Comparison of ENCODE assay signal across 1 cellular context in the genomic region with DNA sequence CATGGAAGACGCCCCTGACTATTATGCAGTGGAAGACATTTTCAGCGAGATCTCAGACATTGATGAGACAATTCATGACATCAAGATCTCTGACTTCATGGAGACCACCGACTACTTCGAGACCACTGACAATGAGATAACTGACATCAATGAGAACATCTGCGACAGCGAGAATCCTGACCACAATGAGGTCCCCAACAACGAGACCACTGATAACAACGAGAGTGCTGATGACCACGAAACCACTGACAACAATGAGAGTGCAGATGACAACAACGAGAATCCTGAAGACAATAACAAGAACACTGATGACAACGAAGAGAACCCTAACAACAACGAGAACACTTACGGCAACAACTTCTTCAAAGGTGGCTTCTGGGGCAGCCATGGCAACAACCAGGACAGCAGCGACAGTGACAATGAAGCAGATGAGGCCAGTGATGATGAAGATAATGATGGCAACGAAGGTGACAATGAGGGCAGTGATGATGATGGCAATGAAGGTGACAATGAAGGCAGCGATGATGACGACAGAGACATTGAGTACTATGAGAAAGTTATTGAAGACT.
TF ChIP-seq lines count a peak whose summit lies in the region.

No MANE protein-coding gene starts in this region.

TF ChIP-seq in SK-N-SH treated with all-trans-retinoic acid at 6 μM for 48 hours, 23 proteins besides CTCF, POLR2A, EP300 and RAD21 (continued from another document):
- TF ChIP-seq, protein P1, sequence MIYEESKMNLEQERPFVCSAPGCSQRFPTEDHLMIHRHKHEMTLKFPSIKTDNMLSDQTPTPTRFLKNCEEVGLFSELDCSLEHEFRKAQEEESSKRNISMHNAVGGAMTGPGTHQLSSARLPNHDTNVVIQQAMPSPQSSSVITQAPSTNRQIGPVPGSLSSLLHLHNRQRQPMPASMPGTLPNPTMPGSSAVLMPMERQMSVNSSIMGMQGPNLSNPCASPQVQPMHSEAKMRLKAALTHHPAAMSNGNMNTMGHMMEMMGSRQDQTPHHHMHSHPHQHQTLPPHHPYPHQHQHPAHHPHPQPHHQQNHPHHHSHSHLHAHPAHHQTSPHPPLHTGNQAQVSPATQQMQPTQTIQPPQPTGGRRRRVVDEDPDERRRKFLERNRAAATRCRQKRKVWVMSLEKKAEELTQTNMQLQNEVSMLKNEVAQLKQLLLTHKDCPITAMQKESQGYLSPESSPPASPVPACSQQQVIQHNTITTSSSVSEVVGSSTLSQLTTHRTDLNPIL (CRISPR knock-in tag; IDR thresholded peaks at IDR 0.05; ENCODE audit: low read depth): no peak
- no peak for TF ChIP-seq CSDC2 (CRISPR knock-in tag; IDR thresholded peaks at IDR 0.05)
- TF ChIP-seq ZFP30 (CRISPR knock-in tag; IDR thresholded peaks at IDR 0.05): no peak
- no peak for TF ChIP-seq TOX (CRISPR knock-in tag; IDR thresholded peaks at IDR 0.05; ENCODE audit: borderline replicate concordance)
